ENCODE assay signal across 8 cellular contexts in genomic region chr10:71218046-71218832, GRCh38. TPM values are rescaled to one million over a fixed set of nuclear protein-coding genes. Genes with fewer than 3 reads are reported as not detected.
DNase-seq lines count a peak whose midpoint lies in the region; ATAC-seq and TF ChIP-seq lines count a peak whose summit lies in the region.

No MANE protein-coding gene starts in this region.

- intact Hi-C loops in heart left ventricle (cut with DNase I), result loop anchor here in 5 of 10 donors (2.0 to 10.0 kb wide), 5 partner anchors 15 to 313 kb away; no protein-coding TSS in a partner anchor

- H3K4me1 ChIP-seq in ES-I3 (ENCODE audit: insufficient read depth, low read length) (peaks cover 58% of the 10 kb centered on the region), heart left ventricle (peaks cover 0 to 93% (median 65%) of the 10 kb centered on the region in 12 donors)

- peaks cover 0 to 12% (median 0%) of the 10 kb centered on the region in 9 donors for H3K27me3 ChIP-seq in heart left ventricle

- H3K27ac ChIP-seq in heart left ventricle, result peak overlapping the region in 11 of 12 donors; percentile 44 to 89 (median 75)

- TF ChIP-seq POLR2A in heart left ventricle (IDR thresholded peaks at IDR 0.05), result no peak

- H3K4me3 ChIP-seq in heart left ventricle, result peak overlapping the region in 10 of 12 donors; percentile 42 to 98 (median 67)
- H3K4me3 ChIP-seq in retinal pigment epithelial cell (ENCODE audit: low read length), result peak overlapping the region; percentile 47

- TF ChIP-seq CTCF in heart left ventricle (IDR thresholded peaks at IDR 0.05) (peak in 1 of 12 donors; percentile 7), retinal pigment epithelial cell (conservative IDR thresholded peaks at IDR 0.05; ENCODE audit: low read depth, low read length) (no peak)

- ATAC-seq in SK-N-SH treated with all-trans-retinoic acid at 6 μM for 48 hours (peak; percentile 11), heart left ventricle (peak; percentile 26 to 64 (median 62)), HG02623 (IDR thresholded peaks at IDR 0.05; ENCODE audit: unreplicated experiment) (no peak)

- H3K36me3 ChIP-seq in ES-I3 (ENCODE audit: insufficient read depth, low read length), result no peaks in the 10 kb centered on the region
- no peaks in the 10 kb centered on the region for H3K36me3 ChIP-seq in heart left ventricle

- DNase-seq in heart left ventricle (peak; percentile 18 to 80 (median 60)), retinal pigment epithelial cell (ENCODE audit: low read depth) (no peak), NCI-H146 (lab: John Stamatoyannopoulos, UW) (no peak), NCI-H82 treated with DMSO at 0.1 percent for 48 hours (lab: John Stamatoyannopoulos, UW; ENCODE audit: unreplicated experiment) (no peak), putamen (ENCODE audit: low spot score) (no peak)

- H3K9ac ChIP-seq in ES-I3 (ENCODE audit: low read depth, low read length), result peak overlapping the region; percentile 64; the same call in 1 of the 2 replicates

- H3K9me3 ChIP-seq in ES-I3 (ENCODE audit: control insufficient read depth, insufficient read depth, low read length), result no peaks in the 10 kb centered on the region
- H3K9me3 ChIP-seq in heart left ventricle, result no peaks in the 10 kb centered on the region

- 64 to 74% (median 68%) methylated on average over 5 of the region's 5 CpGs for whole genome bisulfite sequencing in heart left ventricle, 4 donors

TF ChIP-seq in SK-N-SH treated with all-trans-retinoic acid at 6 μM for 48 hours, 23 proteins besides CTCF, POLR2A, EP300 and RAD21:
- no peak for TF ChIP-seq PPARA (CRISPR knock-in tag; IDR thresholded peaks at IDR 0.05; ENCODE audit: borderline replicate concordance)
- no peak for TF ChIP-seq CSDC2 (CRISPR knock-in tag; IDR thresholded peaks at IDR 0.05)
- no peak for TF ChIP-seq RARB (CRISPR knock-in tag; IDR thresholded peaks at IDR 0.05)
- no peak for TF ChIP-seq ESRRG (CRISPR knock-in tag; IDR thresholded peaks at IDR 0.05)
- TF ChIP-seq ZNF8 (CRISPR knock-in tag; IDR thresholded peaks at IDR 0.05), result no peak
- no peak for TF ChIP-seq BACH2 (CRISPR knock-in tag; IDR thresholded peaks at IDR 0.05; ENCODE audit: borderline replicate concordance)
- TF ChIP-seq CREB5 (CRISPR knock-in tag; IDR thresholded peaks at IDR 0.05; ENCODE audit: low read depth), result no peak
- TF ChIP-seq CSRNP3 (CRISPR knock-in tag; IDR thresholded peaks at IDR 0.05), result no peak
- TF ChIP-seq TCF4 (CRISPR knock-in tag; IDR thresholded peaks at IDR 0.05; ENCODE audit: borderline replicate concordance), result no peak
- no peak for TF ChIP-seq ARNTL (CRISPR knock-in tag; IDR thresholded peaks at IDR 0.05; ENCODE audit: borderline replicate concordance, low read depth)
- no peak for TF ChIP-seq ZFP3 (CRISPR knock-in tag; IDR thresholded peaks at IDR 0.05)
- TF ChIP-seq OSR1 (CRISPR knock-in tag; IDR thresholded peaks at IDR 0.05), result no peak
- no peak for TF ChIP-seq PATZ1 (CRISPR knock-in tag; IDR thresholded peaks at IDR 0.05; ENCODE audit: borderline replicate concordance)
- TF ChIP-seq ISL1 (CRISPR knock-in tag; IDR thresholded peaks at IDR 0.05), result no peak; the same call in 1 of the 2 replicates
- TF ChIP-seq ZFP30 (CRISPR knock-in tag; IDR thresholded peaks at IDR 0.05), result no peak
- no peak for TF ChIP-seq POU6F1 (CRISPR knock-in tag; IDR thresholded peaks at IDR 0.05; ENCODE audit: borderline replicate concordance, low read depth)
- no peak for TF ChIP-seq ZNF70 (CRISPR knock-in tag; IDR thresholded peaks at IDR 0.05)
- TF ChIP-seq TOX (CRISPR knock-in tag; IDR thresholded peaks at IDR 0.05; ENCODE audit: borderline replicate concordance), result no peak
- no peak for TF ChIP-seq TSHZ2 (CRISPR knock-in tag; IDR thresholded peaks at IDR 0.05)
- no peak for TF ChIP-seq ZC3H10 (CRISPR knock-in tag; IDR thresholded peaks at IDR 0.05)

RNA-seq across cellular contexts. Expression of gene UNC5B, which starts 5.9 kb away (rescaled TPM):
- 10 to 100 TPM in 6 of 9 donors, 1 to 10 TPM in 3; 6.9 to 22.8 (median 10.9) TPM for total RNA-seq in heart left ventricle
- polyA plus RNA-seq in heart left ventricle, result 1 to 10 TPM; 4.8 to 8.7 TPM

Comparison
In these comparisons a context has a peak if more than half of its experiments do, and no peak if none do; other contexts are left out.
1. DNase-seq: peak in heart left ventricle (5 of 5); none in retinal pigment epithelial cell (single experiment), NCI-H146 (single experiment), NCI-H82 treated with DMSO at 0.1 percent for 48 hours (single experiment) and putamen (single experiment).